Comparison of ENCODE assay signal across 9 cellular contexts in the genomic region with DNA sequence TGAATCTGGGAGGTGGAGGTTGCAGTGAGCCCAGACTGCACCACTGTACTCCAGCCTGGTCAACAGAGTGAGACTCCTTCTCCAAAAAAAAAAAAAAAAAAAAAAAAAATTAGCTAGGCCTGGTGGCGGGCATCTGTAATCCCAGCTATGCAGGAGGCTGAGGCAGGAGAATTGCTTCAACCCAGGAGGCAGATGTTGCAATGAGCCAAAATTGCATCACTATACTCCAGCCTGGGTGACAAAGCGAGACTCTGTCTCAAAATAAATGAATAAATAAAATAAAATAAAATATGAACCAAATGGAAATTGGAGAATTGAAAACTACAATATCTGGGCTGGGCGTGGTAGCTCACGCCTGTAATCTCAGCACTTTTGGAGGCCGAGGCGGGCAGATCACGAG. TPM values are rescaled to one million over a fixed set of nuclear protein-coding genes. Genes with fewer than 3 reads are reported as not detected.
"Had no signal": no experiment of that assay in that cellular context is flagged by ENCODE, and none has a peak within 500 bp of the region (broad histone marks: within the 10 kb centered on the region; RNA-seq: fewer than 3 reads in every experiment).

No MANE protein-coding gene starts in this region.

RNA-seq across cellular contexts. Expression of a gene that starts 16.5 kb away (rescaled TPM):
- total RNA-seq: vagina had no signal

RNA-seq across cellular contexts. Expression of a gene that starts 40.2 kb away (rescaled TPM):
- total RNA-seq: activated CD4-positive, alpha-beta memory T cell treated with anti-CD3 and anti-CD28 coated beads, Interleukin-2, amount 10 ng/mL, durations not matched to agents 7 days and 5 days; glomerular endothelial cell; kidney; left lung; naive thymus-derived CD8-positive, alpha-beta T cell; posterior vena cava; T-helper 1 cell treated with Interleukin-12 subunit alpha and Interleukin-12 subunit beta and Interleukin-4 antibody, amounts not matched to agents 30 ng/mL and 1 ng/mL, for 36 hours; tibial nerve had no signal
- polyA plus RNA-seq: naive thymus-derived CD8-positive, alpha-beta T cell had no signal
